ENCODE assay signal across 27 cellular contexts in the genomic region with DNA sequence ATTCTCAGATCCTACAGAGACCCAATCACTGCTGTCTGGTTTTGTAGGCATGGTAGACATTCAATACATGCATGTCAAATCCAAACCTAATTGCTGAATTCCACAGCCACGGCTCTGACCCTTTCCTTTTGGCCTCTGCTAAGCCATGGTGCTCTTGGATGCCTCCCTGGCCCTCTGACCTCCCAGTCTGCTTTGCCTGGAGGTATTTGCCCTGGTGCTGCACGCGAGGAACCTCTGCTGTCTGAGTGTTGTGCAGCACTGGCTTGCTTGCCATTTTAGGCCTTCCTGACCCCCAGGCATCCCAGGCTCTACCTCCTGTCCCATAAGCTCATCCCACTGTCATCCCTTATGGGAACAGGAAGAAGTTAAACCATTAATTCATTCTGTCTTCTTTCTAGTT.
DNase-seq lines count a peak whose midpoint lies in the region; ATAC-seq and TF ChIP-seq lines count a peak whose summit lies in the region.
"Had no signal": no experiment of that assay in that cellular context is flagged by ENCODE, and none has a peak within 500 bp of the region (broad histone marks: within the 10 kb centered on the region; RNA-seq: fewer than 3 reads in every experiment).

No MANE protein-coding gene starts in this region.

- H2AK5ac ChIP-seq in mesenchymal stem cell (ENCODE audit: low read length, severe bottlenecking): peak overlapping the region; percentile 91

- in situ Hi-C loops in brain microvascular endothelial cell (cut with HindIII; ENCODE audit: low pct_ligation_motif_present, low sequenced_read_pairs): no loop called here

- H3K23ac ChIP-seq in mesenchymal stem cell (ENCODE audit: low read length in 2 of 2): no peak overlapping the region

- peaks cover 14% of the 10 kb centered on the region for H3K4me1 ChIP-seq in mesenchymal stem cell (ENCODE audit: control insufficient read depth, insufficient read depth, low read depth, low read length)
- H3K4me1 ChIP-seq: ascending aorta, right atrium auricular region, thyroid gland, vagina had no signal

- H3K27me3 ChIP-seq in mesenchymal stem cell (ENCODE audit: control insufficient read depth in 1 of 2, insufficient read depth in 1 of 2, low read length in 2 of 2) (no peaks in the 10 kb centered on the region), brain microvascular endothelial cell (replicated peaks) (no peaks in the 10 kb centered on the region)
- H3K27me3 ChIP-seq: ascending aorta; BLaER1 treated with 17β-estradiol and CSF1 and Interleukin-3, amounts not matched to agents 10 nM and 100 nM; right atrium auricular region; spleen; thyroid gland; vagina had no signal

- H3K4me2 ChIP-seq in mesenchymal stem cell (ENCODE audit: low read length, poor library complexity, severe bottlenecking): no peak overlapping the region
- H3K4me2 ChIP-seq: BLaER1 treated with 17β-estradiol and CSF1 and Interleukin-3, amounts not matched to agents 10 nM and 100 nM had no signal

- H3K27ac ChIP-seq in RWPE1: peak overlapping the region; percentile 58
- peak overlapping the region; percentile 99 for H3K27ac ChIP-seq in mesenchymal stem cell (ENCODE audit: low read length, poor library complexity, severe bottlenecking)
- H3K27ac ChIP-seq in brain microvascular endothelial cell: no peak overlapping the region
- H3K27ac ChIP-seq: ascending aorta; BLaER1 treated with 17β-estradiol and CSF1 and Interleukin-3, amounts not matched to agents 10 nM and 100 nM; coronary artery; right atrium auricular region; spleen; thyroid gland; vagina had no signal

- H4K8ac ChIP-seq in mesenchymal stem cell (ENCODE audit: low read length): no peak overlapping the region

- peaks cover 28 to 29% of the 10 kb centered on the region in 2 donors for H3K4me1 Mint-ChIP-seq in natural killer cell treated with Interleukin-12 subunit alpha and Interleukin-12 subunit beta and Interleukin-15 and Interleukin-18, amount 100 ng/mL, for 72 hours (ENCODE audit: low read depth in 2 of 2)
- H3K4me1 Mint-ChIP-seq in natural killer cell: peaks cover 6 to 15% of the 10 kb centered on the region in 2 donors

- H3K4me3 ChIP-seq in mesenchymal stem cell (ENCODE audit: insufficient read depth in 1 of 2, low read depth in 1 of 2, low read length in 2 of 2): no peak overlapping the region
- no peak overlapping the region for H3K4me3 ChIP-seq in brain microvascular endothelial cell (ENCODE audit: low read depth, low read length)
- H3K4me3 ChIP-seq: ascending aorta; BLaER1 treated with 17β-estradiol and CSF1 and Interleukin-3, amounts not matched to agents 10 nM and 100 nM; coronary artery; right atrium auricular region; spleen; thyroid gland; vagina had no signal

- H3K36me3 ChIP-seq in mesenchymal stem cell (ENCODE audit: control insufficient read depth in 1 of 2, insufficient read depth in 2 of 2, low read depth in 1 of 2, low read length in 2 of 2) (peaks cover 0 to 3% of the 10 kb centered on the region in 2 experiments), brain microvascular endothelial cell (replicated peaks) (no peaks in the 10 kb centered on the region)
- H3K36me3 ChIP-seq: right atrium auricular region, thyroid gland, vagina had no signal

- no peak overlapping the region for H2BK5ac ChIP-seq in mesenchymal stem cell (ENCODE audit: low read depth, low read length, poor library complexity, severe bottlenecking)

- H2BK15ac ChIP-seq in mesenchymal stem cell (ENCODE audit: low read depth, poor library complexity, severe bottlenecking): no peak overlapping the region

- no peaks in the 10 kb centered on the region for H3K9me3 Mint-ChIP-seq in natural killer cell treated with Interleukin-12 subunit alpha and Interleukin-12 subunit beta and Interleukin-15 and Interleukin-18, amount 100 ng/mL, for 72 hours
- H3K9me3 Mint-ChIP-seq in natural killer cell: no peaks in the 10 kb centered on the region
- H3K9me3 Mint-ChIP-seq: activated naive CD4-positive, alpha-beta T cell treated with anti-CD3 and anti-CD28 coated beads, Interleukin-2, amount 50 U/mL, for 24 hours; neural crest cell had no signal

- peak overlapping the region; percentile 19 for H4K91ac ChIP-seq in mesenchymal stem cell (ENCODE audit: low read length)

- H3K14ac ChIP-seq in mesenchymal stem cell (ENCODE audit: low read length in 2 of 2): peak overlapping the region in 1 of 2 experiments; percentile 35

- TF ChIP-seq CTCF in natural killer cell (IDR thresholded peaks at IDR 0.05): no peak
- TF ChIP-seq CTCF in RWPE1 (conservative IDR thresholded peaks at IDR 0.05; ENCODE audit: low read depth): no peak
- TF ChIP-seq CTCF in brain microvascular endothelial cell (IDR thresholded peaks at IDR 0.05; ENCODE audit: low read depth, low read length, missing control alignments): no peak

- H2BK12ac ChIP-seq in mesenchymal stem cell (ENCODE audit: low read length in 2 of 2): peak overlapping the region in 1 of 2 experiments; percentile 66

- H2AFZ ChIP-seq in mesenchymal stem cell (ENCODE audit: low read depth, low read length): no peak overlapping the region

- H3K27ac Mint-ChIP-seq in natural killer cell treated with Interleukin-12 subunit alpha and Interleukin-12 subunit beta and Interleukin-15 and Interleukin-18, amount 100 ng/mL, for 72 hours: peak overlapping the region; percentile 31 to 63
- H3K27ac Mint-ChIP-seq in natural killer cell: peak overlapping the region in 1 of 2 donors; percentile 56
- H3K27ac Mint-ChIP-seq: activated naive CD4-positive, alpha-beta T cell treated with anti-CD3 and anti-CD28 coated beads, Interleukin-2, amount 50 U/mL, for 24 hours had no signal

- H3K18ac ChIP-seq in mesenchymal stem cell (ENCODE audit: low read depth in 1 of 2, low read length in 2 of 2): peak overlapping the region in 1 of 2 experiments; percentile 15

- no peaks in the 10 kb centered on the region for H3K9me3 ChIP-seq in mesenchymal stem cell (ENCODE audit: control insufficient read depth, low read length)
- H3K9me3 ChIP-seq: ascending aorta; BLaER1 treated with 17β-estradiol and CSF1 and Interleukin-3, amounts not matched to agents 10 nM and 100 nM; right atrium auricular region; spleen; thyroid gland; vagina had no signal

- H3K27me3 Mint-ChIP-seq in natural killer cell treated with Interleukin-12 subunit alpha and Interleukin-12 subunit beta and Interleukin-15 and Interleukin-18, amount 100 ng/mL, for 72 hours: no peaks in the 10 kb centered on the region
- H3K27me3 Mint-ChIP-seq in natural killer cell (ENCODE audit: low read depth in 2 of 2): no peaks in the 10 kb centered on the region
- H3K27me3 Mint-ChIP-seq: activated naive CD4-positive, alpha-beta T cell treated with anti-CD3 and anti-CD28 coated beads, Interleukin-2, amount 50 U/mL, for 24 hours had no signal

- CTCF ChIA-PET in RWPE1 (lab: Yijun Ruan, JAX): interaction anchor here (1.0 kb wide), 1 partner anchor 283 kb away, joined by 3 read pairs; a partner anchor contains a TSS

- H3K4me3 Mint-ChIP-seq in natural killer cell treated with Interleukin-12 subunit alpha and Interleukin-12 subunit beta and Interleukin-15 and Interleukin-18, amount 100 ng/mL, for 72 hours: no peak overlapping the region
- no peak overlapping the region for H3K4me3 Mint-ChIP-seq in natural killer cell
- H3K4me3 Mint-ChIP-seq: activated naive CD4-positive, alpha-beta T cell treated with anti-CD3 and anti-CD28 coated beads, Interleukin-2, amount 50 U/mL, for 24 hours; neural crest cell had no signal

- DNase-seq in natural killer cell treated with Interleukin-12 subunit alpha and Interleukin-12 subunit beta and Interleukin-15 and Interleukin-18, amount 100 ng/mL, for 72 hours (ENCODE audit: low spot score): no peak
- no peak for DNase-seq in natural killer cell
- DNase-seq in RWPE1 (ENCODE audit: low spot score): no peak
- DNase-seq in mesenchymal stem cell: no peak
- no peak for DNase-seq in ureter (ENCODE audit: low spot score)
- DNase-seq in posterior cingulate gyrus: no peak
- no peak for DNase-seq in brain microvascular endothelial cell
- DNase-seq: activated CD4-positive, alpha-beta T cell treated with anti-CD3 and anti-CD28 coated beads, Interleukin-2, amount 50 U/mL, for 4 hours; DMS53; effector CD8-positive, alpha-beta T cell; GDM1; hypothalamus; Kasumi-1; left colon; NCI-H1417 treated with DMSO at 0.1 percent for 48 hours; spleen; stimulated activated CD4-positive, alpha-beta T cell treated with anti-CD3 and anti-CD28 coated beads, Interleukin-2, amount 100 ng/mL, for 24 hours; stimulated activated CD8-positive, alpha-beta memory T cell treated with anti-CD3 and anti-CD28 coated beads, Interleukin-4, amount 100 ng/mL, for 48 hours; thyroid gland had no signal

- H3K36me3 Mint-ChIP-seq in natural killer cell treated with Interleukin-12 subunit alpha and Interleukin-12 subunit beta and Interleukin-15 and Interleukin-18, amount 100 ng/mL, for 72 hours: peaks cover 53% of the 10 kb centered on the region
- peaks cover 39% of the 10 kb centered on the region for H3K36me3 Mint-ChIP-seq in natural killer cell

- no peak for ATAC-seq in natural killer cell treated with Interleukin-12 subunit alpha and Interleukin-12 subunit beta and Interleukin-15 and Interleukin-18, amount 100 ng/mL, for 72 hours
- ATAC-seq in natural killer cell: no peak
- ATAC-seq: HepG2, left colon had no signal

- intact Hi-C loops in natural killer cell (cut with micrococcal nuclease): no loop called here
- intact Hi-C loops in posterior cingulate gyrus (cut with DNase I): no loop called here

- POLR2A ChIA-PET in RWPE1 (lab: Yijun Ruan, JAX; ENCODE audit: low non-redundant PET): no interaction called here

- WGBS in mesenchymal stem cell: 86% methylated on average over 3 of the region's 3 CpGs

- no peak overlapping the region for H3K4ac ChIP-seq in mesenchymal stem cell (ENCODE audit: low read depth in 1 of 2, low read length in 2 of 2)

- H2BK120ac ChIP-seq in mesenchymal stem cell (ENCODE audit: low read depth, low read length): no peak overlapping the region

- no peaks in the 10 kb centered on the region for H3K79me1 ChIP-seq in mesenchymal stem cell (replicated peaks; ENCODE audit: low read length, poor library complexity, severe bottlenecking)

- no peak overlapping the region for H3K9ac ChIP-seq in mesenchymal stem cell (ENCODE audit: low read length)
- H3K9ac ChIP-seq: BLaER1 treated with 17β-estradiol and CSF1 and Interleukin-3, amounts not matched to agents 10 nM and 100 nM had no signal
